ENCODE assay signal across 22 cellular contexts in genomic region chr1:13507075-13507474, GRCh38. TPM values are rescaled to one million over a fixed set of nuclear protein-coding genes. Genes with fewer than 3 reads are reported as not detected.
DNase-seq lines count a peak whose midpoint lies in the region; ATAC-seq and TF ChIP-seq lines count a peak whose summit lies in the region.
"Had no signal": no experiment of that assay in that cellular context is flagged by ENCODE, and none has a peak within 500 bp of the region (broad histone marks: within the 10 kb centered on the region; RNA-seq: fewer than 3 reads in every experiment).

No MANE protein-coding gene starts in this region.

- no peaks in the 10 kb centered on the region for H3K36me3 Mint-ChIP-seq in activated CD8-positive, alpha-beta T cell treated with anti-CD3 and anti-CD28 coated beads for 36 hours (ENCODE audit: low read depth)
- H3K36me3 Mint-ChIP-seq: CD4-positive, CD25-positive, alpha-beta regulatory T cell; CD8-positive, alpha-beta memory T cell had no signal

- POLR2A ChIA-PET in activated CD8-positive, alpha-beta T cell treated with anti-CD3 and anti-CD28 coated beads for 36 hours (lab: Charles Lee), result no interaction called here

- intact Hi-C loops in psoas muscle (cut with DNase I), result no loop called here
- intact Hi-C loops in activated CD8-positive, alpha-beta T cell treated with anti-CD3 and anti-CD28 coated beads for 36 hours (cut with micrococcal nuclease), result no loop called here

- peak; percentile 11 for DNase-seq in LoVo (ENCODE audit: low spot score)
- DNase-seq in SW480 (ENCODE audit: low spot score), result peak; percentile 22
- DNase-seq in psoas muscle, result peak; percentile 58 to 75
- DNase-seq in NCI-H2227 treated with DMSO at 0.1 percent for 48 hours (lab: John Stamatoyannopoulos, UW), result no peak
- DNase-seq in NCI-H2107 (lab: John Stamatoyannopoulos, UW), result no peak
- no peak for DNase-seq in activated CD8-positive, alpha-beta T cell treated with anti-CD3 and anti-CD28 coated beads for 36 hours
- no peak for DNase-seq in stimulated activated CD4-positive, alpha-beta T cell treated with anti-CD3 and anti-CD28 coated beads, Interleukin-2, amount 100 ng/mL, for 48 hours
- DNase-seq: 8988T; C1 segment of cervical spinal cord; CD4-positive, CD25-positive, alpha-beta regulatory T cell; CD8-positive, alpha-beta memory T cell; COR-L47; DMS79; HCEC 1CT; HFFc6; IMR-90 had no signal

- ATAC-seq in psoas muscle, result peak; percentile 93 to 96 (median 94)
- no peak for ATAC-seq in activated CD8-positive, alpha-beta T cell treated with anti-CD3 and anti-CD28 coated beads for 36 hours
- ATAC-seq: GM12878, GM23338, K562 had no signal

- H3K4me3 Mint-ChIP-seq in activated CD8-positive, alpha-beta T cell treated with anti-CD3 and anti-CD28 coated beads for 36 hours, result no peak overlapping the region
- H3K4me3 Mint-ChIP-seq: CD4-positive, CD25-positive, alpha-beta regulatory T cell; CD8-positive, alpha-beta memory T cell; GM23338; HFFc6 had no signal

- H3K9ac ChIP-seq in BLaER1 treated with 17β-estradiol and CSF1 and Interleukin-3, amounts not matched to agents 10 nM and 100 nM, result no peak overlapping the region

- peak overlapping the region in 8 of 11 experiments; percentile 52 to 90 (median 78); a peak in 16 of 22 replicates for H3K4me2 ChIP-seq in BLaER1 treated with 17β-estradiol and CSF1 and Interleukin-3, amounts not matched to agents 10 nM and 100 nM
- H3K4me2 ChIP-seq: GM23338 had no signal

- no peak for TF ChIP-seq CTCF in psoas muscle (IDR thresholded peaks at IDR 0.05)
- TF ChIP-seq CTCF in activated CD8-positive, alpha-beta T cell treated with anti-CD3 and anti-CD28 coated beads for 36 hours (IDR thresholded peaks at IDR 0.05), result no peak

- H3K27me3 ChIP-seq in BLaER1 treated with 17β-estradiol and CSF1 and Interleukin-3, amounts not matched to agents 10 nM and 100 nM, result peaks cover 10 to 17% (median 16%) of the 10 kb centered on the region in 11 experiments
- no peaks in the 10 kb centered on the region for H3K27me3 ChIP-seq in psoas muscle (ENCODE audit: insufficient read depth in 3 of 3, low read length in 2 of 3)

- no peak overlapping the region for H3K27ac Mint-ChIP-seq in activated CD8-positive, alpha-beta T cell treated with anti-CD3 and anti-CD28 coated beads for 36 hours
- H3K27ac Mint-ChIP-seq: CD4-positive, CD25-positive, alpha-beta regulatory T cell; CD8-positive, alpha-beta memory T cell; GM23338; HFFc6 had no signal

- H3K4me1 ChIP-seq in BLaER1 treated with 17β-estradiol and CSF1 and Interleukin-3, amounts not matched to agents 10 nM and 100 nM, result peaks cover 15 to 86% (median 76%) of the 10 kb centered on the region in 10 experiments; a peak in 19 of 20 replicates
- H3K4me1 ChIP-seq in psoas muscle, result peaks cover 16% of the 10 kb centered on the region

- peaks cover 0 to 6% (median 0%) of the 10 kb centered on the region in 11 experiments; a peak in 2 of 22 replicates for H4K20me1 ChIP-seq in BLaER1 treated with 17β-estradiol and CSF1 and Interleukin-3, amounts not matched to agents 10 nM and 100 nM

- CTCF ChIA-PET in activated CD8-positive, alpha-beta T cell treated with anti-CD3 and anti-CD28 coated beads for 36 hours (lab: Charles Lee), result no interaction called here

- no peaks in the 10 kb centered on the region for H3K9me3 Mint-ChIP-seq in activated CD8-positive, alpha-beta T cell treated with anti-CD3 and anti-CD28 coated beads for 36 hours
- H3K9me3 Mint-ChIP-seq: CD4-positive, CD25-positive, alpha-beta regulatory T cell; GM23338 had no signal

- H3K4me1 Mint-ChIP-seq in activated CD8-positive, alpha-beta T cell treated with anti-CD3 and anti-CD28 coated beads for 36 hours (ENCODE audit: low read depth), result no peaks in the 10 kb centered on the region
- H3K4me1 Mint-ChIP-seq: CD4-positive, CD25-positive, alpha-beta regulatory T cell had no signal

- H3K27me3 Mint-ChIP-seq in activated CD8-positive, alpha-beta T cell treated with anti-CD3 and anti-CD28 coated beads for 36 hours, result peaks cover 7% of the 10 kb centered on the region

- 32 to 51% (median 43%) methylated on average over 4 of the region's 4 CpGs for WGBS in psoas muscle, 3 donors

- peak overlapping the region in 3 of 11 experiments; percentile 12 to 28 (median 21); a peak in 1 of 22 replicates for H3K27ac ChIP-seq in BLaER1 treated with 17β-estradiol and CSF1 and Interleukin-3, amounts not matched to agents 10 nM and 100 nM
- H3K27ac ChIP-seq in psoas muscle, result peak overlapping the region; percentile 88

- H3K9me3 ChIP-seq in BLaER1 treated with 17β-estradiol and CSF1 and Interleukin-3, amounts not matched to agents 10 nM and 100 nM (replicated peaks in 1 of 11), result no peaks in the 10 kb centered on the region
- no peaks in the 10 kb centered on the region for H3K9me3 ChIP-seq in psoas muscle

- no peak overlapping the region for H3K4me3 ChIP-seq in BLaER1 treated with 17β-estradiol and CSF1 and Interleukin-3, amounts not matched to agents 10 nM and 100 nM
- no peak overlapping the region for H3K4me3 ChIP-seq in psoas muscle
- H3K4me3 ChIP-seq: GM12878, GM23338, K562 had no signal

- H3K36me3 ChIP-seq in BLaER1 treated with 17β-estradiol and CSF1 and Interleukin-3, amounts not matched to agents 10 nM and 100 nM, result no peaks in the 10 kb centered on the region
- no peaks in the 10 kb centered on the region for H3K36me3 ChIP-seq in psoas muscle (ENCODE audit: insufficient read depth in 1 of 2, low read depth in 1 of 2)

RNA-seq across cellular contexts. Expression of gene LRRC38, which starts 6.7 kb away (rescaled TPM):
- 10 to 100 TPM in 1 of 4 donors, 1 to 10 TPM in 3; 7.0 to 26.8 (median 9.5) TPM for total RNA-seq in psoas muscle
- 1 to 10 TPM; 2.9 to 6.5 (median 5.1) TPM for polyA plus RNA-seq in psoas muscle
- not detected for total RNA-seq in activated CD8-positive, alpha-beta T cell treated with anti-CD3 and anti-CD28 coated beads for 36 hours
- total RNA-seq: A673; CD4-positive, CD25-positive, alpha-beta regulatory T cell; CD8-positive, alpha-beta memory T cell; GM12878; HFFc6; IMR-90; K562 had no signal
- polyA plus RNA-seq: AG04450; CD4-positive, CD25-positive, alpha-beta regulatory T cell; CD8-positive, alpha-beta memory T cell; GM12878; GM23338; IMR-90; K562 had no signal

Comparison
In these comparisons a context has a peak if more than half of its experiments do, and no peak if none do; other contexts are left out.
1. DNase-seq: peak in LoVo (single experiment), SW480 (single experiment) and psoas muscle (2 of 2); none in NCI-H2227 treated with DMSO at 0.1 percent for 48 hours (single experiment), NCI-H2107 (single experiment), activated CD8-positive, alpha-beta T cell treated with anti-CD3 and anti-CD28 coated beads for 36 hours (single experiment) and stimulated activated CD4-positive, alpha-beta T cell treated with anti-CD3 and anti-CD28 coated beads, Interleukin-2, amount 100 ng/mL, for 48 hours (0 of 2).
2. RNA of gene LRRC38, which starts 6.7 kb away (total RNA-seq): 7.0 to 26.8 TPM in psoas muscle; not detected in activated CD8-positive, alpha-beta T cell treated with anti-CD3 and anti-CD28 coated beads for 36 hours; every median in the first group is over 4 times any median in the second.